Comparison of ENCODE assay signal across 10 cellular contexts in the genomic region with DNA sequence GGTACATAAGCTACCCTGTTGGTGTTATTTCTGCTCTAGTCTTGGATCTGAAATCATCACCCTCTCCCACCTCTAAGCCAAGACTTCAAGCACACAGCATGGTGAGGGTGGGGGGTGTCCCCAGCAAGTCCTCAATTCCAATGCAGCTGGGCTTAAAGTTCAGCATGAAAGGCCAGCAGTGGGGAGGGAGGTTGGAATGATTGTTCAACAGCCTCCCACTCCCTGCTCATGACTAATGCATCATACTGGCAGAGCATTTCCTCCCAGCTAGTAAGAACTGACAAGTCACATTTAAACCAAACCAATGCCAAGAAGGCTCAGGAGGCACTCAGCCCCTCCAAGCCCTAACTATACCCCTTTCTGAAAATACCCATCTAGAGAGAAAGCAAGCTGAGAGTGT. TPM values are rescaled to one million over a fixed set of nuclear protein-coding genes. Genes with fewer than 3 reads are reported as not detected.
A peak's percentile ranks its signal among the peaks of the same experiment; 100 is the strongest.
DNase-seq lines count a peak whose midpoint lies in the region; ATAC-seq lines count a peak whose summit lies in the region.
"Had no signal": no experiment of that assay in that cellular context is flagged by ENCODE, and none has a peak within 500 bp of the region (broad histone marks: within the 10 kb centered on the region; RNA-seq: fewer than 3 reads in every experiment).

No MANE protein-coding gene starts in this region.

- H3K36me3 Mint-ChIP-seq in activated naive CD4-positive, alpha-beta T cell treated with anti-CD3 and anti-CD28 coated beads, Interleukin-2, amount 50 U/mL, for 24 hours: peaks cover 4% of the 10 kb centered on the region
- peaks cover 9% of the 10 kb centered on the region for H3K36me3 Mint-ChIP-seq in stimulated activated naive CD8-positive, alpha-beta T cell treated with anti-CD3 and anti-CD28 coated beads, Interleukin-15, Interleukin-2, amounts not matched to agents 100 ng/mL and 50 ng/mL, for 24 hours (ENCODE audit: low read depth)

- no peak overlapping the region for H3K23ac ChIP-seq in mesendoderm (ENCODE audit: low read length)

- H2BK120ac ChIP-seq in mesendoderm (ENCODE audit: low read depth, low read length): no peak overlapping the region

- H3K27me3 ChIP-seq in mesendoderm (ENCODE audit: insufficient read depth, low read length, poor library complexity): no peaks in the 10 kb centered on the region
- H3K27me3 ChIP-seq: right lobe of liver had no signal

- no peaks in the 10 kb centered on the region for H3K27me3 Mint-ChIP-seq in activated naive CD4-positive, alpha-beta T cell treated with anti-CD3 and anti-CD28 coated beads, Interleukin-2, amount 50 U/mL, for 24 hours
- no peaks in the 10 kb centered on the region for H3K27me3 Mint-ChIP-seq in stimulated activated naive CD8-positive, alpha-beta T cell treated with anti-CD3 and anti-CD28 coated beads, Interleukin-15, Interleukin-2, amounts not matched to agents 100 ng/mL and 50 ng/mL, for 24 hours

- H3K56ac ChIP-seq in mesendoderm (ENCODE audit: low read length): no peak overlapping the region

- no peak overlapping the region for H2BK15ac ChIP-seq in mesendoderm (replicated peaks; ENCODE audit: low read depth)

- ATAC-seq in HG03135 (IDR thresholded peaks at IDR 0.05; ENCODE audit: unreplicated experiment) (no peak), GM21737 (IDR thresholded peaks at IDR 0.05; ENCODE audit: unreplicated experiment) (no peak), HG03432 (IDR thresholded peaks at IDR 0.05; ENCODE audit: unreplicated experiment) (no peak)

- no peaks in the 10 kb centered on the region for H3K4me1 ChIP-seq in mesendoderm (ENCODE audit: control insufficient read depth, low read depth, low read length)
- H3K4me1 ChIP-seq: right lobe of liver had no signal

- H3K36me3 ChIP-seq in mesendoderm (ENCODE audit: control insufficient read depth, insufficient read depth, low read length): no peaks in the 10 kb centered on the region
- H3K36me3 ChIP-seq: right lobe of liver had no signal

- peaks cover 2% of the 10 kb centered on the region for H3K79me1 ChIP-seq in mesendoderm (ENCODE audit: low read length)

- no peaks in the 10 kb centered on the region for H3K9me3 Mint-ChIP-seq in activated naive CD4-positive, alpha-beta T cell treated with anti-CD3 and anti-CD28 coated beads, Interleukin-2, amount 50 U/mL, for 24 hours
- no peaks in the 10 kb centered on the region for H3K9me3 Mint-ChIP-seq in stimulated activated naive CD8-positive, alpha-beta T cell treated with anti-CD3 and anti-CD28 coated beads, Interleukin-15, Interleukin-2, amounts not matched to agents 100 ng/mL and 50 ng/mL, for 24 hours

- no peak overlapping the region for H3K4me3 ChIP-seq in mesendoderm (ENCODE audit: low read length)
- H3K4me3 ChIP-seq: right lobe of liver had no signal

- H3K18ac ChIP-seq in mesendoderm (ENCODE audit: low read length): no peak overlapping the region

- peaks cover 27% of the 10 kb centered on the region for H3K4me1 Mint-ChIP-seq in activated naive CD4-positive, alpha-beta T cell treated with anti-CD3 and anti-CD28 coated beads, Interleukin-2, amount 50 U/mL, for 24 hours
- peaks cover 46% of the 10 kb centered on the region for H3K4me1 Mint-ChIP-seq in stimulated activated naive CD8-positive, alpha-beta T cell treated with anti-CD3 and anti-CD28 coated beads, Interleukin-15, Interleukin-2, amounts not matched to agents 100 ng/mL and 50 ng/mL, for 24 hours (ENCODE audit: low read depth)

- H3K9ac ChIP-seq in mesendoderm (ENCODE audit: low read length): no peak overlapping the region

- no peak overlapping the region for H2BK5ac ChIP-seq in mesendoderm (ENCODE audit: low read length)

- H3K4ac ChIP-seq in mesendoderm (ENCODE audit: low read depth, low read length): no peak overlapping the region

- no peak overlapping the region for H4K8ac ChIP-seq in mesendoderm (ENCODE audit: low read depth, low read length)

- no peaks in the 10 kb centered on the region for H3K79me2 ChIP-seq in mesendoderm (ENCODE audit: control insufficient read depth, insufficient read depth, low read length)

- H4K5ac ChIP-seq in mesendoderm (ENCODE audit: low read length): no peak overlapping the region

- no peak overlapping the region for H3K27ac ChIP-seq in mesendoderm (ENCODE audit: low read depth, low read length)
- H3K27ac ChIP-seq: right lobe of liver had no signal

- H2AK5ac ChIP-seq in mesendoderm (ENCODE audit: low read length): no peak overlapping the region

- H3K27ac Mint-ChIP-seq in activated naive CD4-positive, alpha-beta T cell treated with anti-CD3 and anti-CD28 coated beads, Interleukin-2, amount 50 U/mL, for 24 hours: peak overlapping the region; percentile 91
- peak overlapping the region; percentile 90 for H3K27ac Mint-ChIP-seq in stimulated activated naive CD8-positive, alpha-beta T cell treated with anti-CD3 and anti-CD28 coated beads, Interleukin-15, Interleukin-2, amounts not matched to agents 100 ng/mL and 50 ng/mL, for 24 hours
- H3K27ac Mint-ChIP-seq: CD14-positive monocyte had no signal

- H3K4me2 ChIP-seq in mesendoderm (ENCODE audit: low read length): no peak overlapping the region

- DNase-seq in activated effector memory CD4-positive, alpha-beta T cell treated with anti-CD3 and anti-CD28 coated beads, Interleukin-2, amount 50 U/mL, for 16 hours: peak; percentile 79
- DNase-seq in activated effector memory CD4-positive, alpha-beta T cell treated with Interleukin-2 at 50 U/mL for 16 hours: no peak
- peak; percentile 70 for DNase-seq in mesendoderm
- DNase-seq: right lobe of liver had no signal

- H3K4me3 Mint-ChIP-seq in activated naive CD4-positive, alpha-beta T cell treated with anti-CD3 and anti-CD28 coated beads, Interleukin-2, amount 50 U/mL, for 24 hours: peak overlapping the region; percentile 65
- peak overlapping the region; percentile 32 for H3K4me3 Mint-ChIP-seq in stimulated activated naive CD8-positive, alpha-beta T cell treated with anti-CD3 and anti-CD28 coated beads, Interleukin-15, Interleukin-2, amounts not matched to agents 100 ng/mL and 50 ng/mL, for 24 hours
- H3K4me3 Mint-ChIP-seq: CD14-positive monocyte had no signal

RNA-seq across cellular contexts. Expression of a gene that starts 50.1 kb away (rescaled TPM):
- 19.2 TPM for polyA plus RNA-seq in mesendoderm (2013, experiment 1 of 2)
- 20.3 TPM for polyA plus RNA-seq in mesendoderm (2013, experiment 2 of 2)
